25 cellular contexts compared by ENCODE assay signal in genomic region chr15:80706161-80706560, GRCh38. TPM values are rescaled to one million over a fixed set of nuclear protein-coding genes. Genes with fewer than 3 reads are reported as not detected.
DNase-seq lines count a peak whose midpoint lies in the region.
"Had no signal": no experiment of that assay in that cellular context is flagged by ENCODE, and none has a peak within 500 bp of the region (broad histone marks: within the 10 kb centered on the region; RNA-seq: fewer than 3 reads in every experiment).

No MANE protein-coding gene starts in this region.

- H3K9me3 ChIP-seq in iPS-20b (ENCODE audit: insufficient read depth, low read depth, low read length): no peaks in the 10 kb centered on the region
- H3K9me3 ChIP-seq: adrenal gland, lower lobe of right lung, upper lobe of left lung had no signal

- peaks cover 18% of the 10 kb centered on the region; the same call in 1 of the 2 replicates for H3K4me1 ChIP-seq in iPS-20b (ENCODE audit: insufficient read depth, low read length)

- H3K36me3 ChIP-seq in iPS-20b (ENCODE audit: insufficient read depth, low read depth, low read length): no peaks in the 10 kb centered on the region
- H3K36me3 ChIP-seq: adrenal gland, lower lobe of right lung, upper lobe of left lung had no signal

- H3K4me3 ChIP-seq in iPS-20b (ENCODE audit: low read length): peak overlapping the region; percentile 25; the same call in 1 of the 2 replicates
- H3K4me3 ChIP-seq: adrenal gland, lower lobe of right lung, upper lobe of left lung had no signal

- DNase-seq in NCI-H1105 treated with DMSO at 0.1 percent for 48 hours (lab: John Stamatoyannopoulos, UW) (peak; percentile 7), NCI-H1105 (lab: John Stamatoyannopoulos, UW) (no peak), NCI-H69 (lab: John Stamatoyannopoulos, UW) (peak; percentile 9), renal cortical epithelial cell (ENCODE audit: low read depth) (peak; percentile 73), NK-92 (lab: John Stamatoyannopoulos, UW; ENCODE audit: unreplicated experiment) (no peak), NCI-H2227 treated with DMSO at 0.1 percent for 48 hours (lab: John Stamatoyannopoulos, UW) (no peak), DMS53 treated with DMSO at 0.1 percent for 48 hours (lab: John Stamatoyannopoulos, UW; ENCODE audit: unreplicated experiment) (no peak)
- DNase-seq: 8988T; activated CD4-positive, alpha-beta T cell treated with anti-CD3 and anti-CD28 coated beads for 4 hours; activated CD8-positive, alpha-beta T cell treated with anti-CD3 and anti-CD28 coated beads, Interleukin-2, amount 10 ng/mL, durations not matched to agents 7 days and 5 days; activated naive CD4-positive, alpha-beta T cell treated with anti-CD3 and anti-CD28 coated beads for 36 hours; adrenal gland; central memory CD4-positive, alpha-beta T cell; DND-41; glutamatergic neuron; lower lobe of right lung; MM.1S; naive thymus-derived CD8-positive, alpha-beta T cell; NCI-H1694; SIG-M5; stimulated activated CD4-positive, alpha-beta T cell treated with anti-CD3 and anti-CD28 coated beads, Interleukin-15, amount 100 ng/mL, for 24 hours; substantia nigra; upper lobe of left lung had no signal

- H3K27me3 ChIP-seq in iPS-20b (ENCODE audit: insufficient read depth, low read length): no peaks in the 10 kb centered on the region
- H3K27me3 ChIP-seq: adrenal gland, upper lobe of left lung had no signal

- peak overlapping the region; percentile 33; the same call in 1 of the 2 replicates for H3K9ac ChIP-seq in iPS-20b (ENCODE audit: low read depth, low read length)
- H3K9ac ChIP-seq: KMS-11 had no signal

- H3K27ac ChIP-seq in iPS-20b (ENCODE audit: low read length): no peak overlapping the region
- H3K27ac ChIP-seq: adrenal gland, KMS-11, lower lobe of right lung, upper lobe of left lung had no signal

RNA-seq across cellular contexts. Expression of gene ABHD17C, which starts 11.1 kb away (rescaled TPM):
- 4.7 and 7.4 TPM in 2 replicates for total RNA-seq in renal cortical epithelial cell

Comparison
In these comparisons a context has a peak if more than half of its experiments do, and no peak if none do; other contexts are left out.
1. DNase-seq: peak in NCI-H1105 treated with DMSO at 0.1 percent for 48 hours (single experiment), NCI-H69 (single experiment) and renal cortical epithelial cell (single experiment); none in NCI-H1105 (single experiment), NK-92 (single experiment), NCI-H2227 treated with DMSO at 0.1 percent for 48 hours (single experiment) and DMS53 treated with DMSO at 0.1 percent for 48 hours (single experiment).